ENCODE assay signal across 9 cellular contexts in the genomic region with DNA sequence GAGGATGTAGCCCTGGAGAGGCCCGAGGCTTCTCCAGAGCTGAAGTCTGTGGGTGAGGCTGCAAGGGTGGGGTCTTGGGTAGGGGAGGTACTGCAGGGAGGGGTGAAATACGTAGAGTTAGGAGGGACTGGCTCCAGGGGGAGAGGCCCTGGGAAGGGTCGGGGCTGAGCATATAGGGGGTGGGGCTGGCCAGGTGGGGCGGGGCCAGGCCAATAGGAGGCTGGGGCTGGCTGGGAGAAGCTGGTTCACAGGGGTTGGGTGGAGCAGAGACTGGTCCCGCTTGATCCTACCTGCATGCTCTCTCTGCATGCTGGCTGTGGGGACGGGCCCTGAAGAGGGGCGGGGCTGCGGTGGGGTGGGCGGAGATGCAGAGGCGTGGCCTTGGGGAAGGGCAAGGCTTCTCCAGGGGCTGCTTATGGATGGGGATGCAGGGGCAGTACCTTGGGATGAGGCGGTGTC. TPM values are rescaled to one million over a fixed set of nuclear protein-coding genes. Genes with fewer than 3 reads are reported as not detected.
DNase-seq lines count a peak whose midpoint lies in the region; ATAC-seq and TF ChIP-seq lines count a peak whose summit lies in the region.
"Had no signal": no experiment of that assay in that cellular context is flagged by ENCODE, and none has a peak within 500 bp of the region (broad histone marks: within the 10 kb centered on the region; RNA-seq: fewer than 3 reads in every experiment).

No MANE protein-coding gene starts in this region.

- in situ Hi-C loops in Caki2 (cut with HindIII; ENCODE audit: low pct_unique_long_range_greater_than_20kb, low sequenced_read_pairs), result no loop called here

- no peaks in the 10 kb centered on the region for H3K36me3 Mint-ChIP-seq in activated CD4-positive, alpha-beta T cell treated with anti-CD3 and anti-CD28 coated beads for 36 hours (ENCODE audit: low read depth)

- H3K4me1 ChIP-seq in KMS-11 (ENCODE audit: low read depth, poor library complexity, severe bottlenecking) (peaks cover 12% of the 10 kb centered on the region), foreskin keratinocyte (no peaks in the 10 kb centered on the region)

- no peaks in the 10 kb centered on the region for H3K79me2 ChIP-seq in KMS-11 (ENCODE audit: insufficient read depth, low read depth)

- POLR2A ChIA-PET in activated CD4-positive, alpha-beta T cell treated with anti-CD3 and anti-CD28 coated beads for 36 hours (lab: Charles Lee), result interaction anchor here (0.6 to 1.3 kb wide), 3 partner anchors 8 to 203 kb away, joined by 3 to 4 read pairs (median 3); no protein-coding TSS in a partner anchor

- no peak overlapping the region for H3K9ac ChIP-seq in KMS-11

- H3K27me3 ChIP-seq in KMS-11 (ENCODE audit: insufficient read depth, low read depth), result peaks cover 63% of the 10 kb centered on the region
- H3K27me3 ChIP-seq in foreskin keratinocyte, result peaks cover 33% of the 10 kb centered on the region

- H3K4me1 Mint-ChIP-seq in activated CD4-positive, alpha-beta T cell treated with anti-CD3 and anti-CD28 coated beads for 36 hours, result peaks cover 8% of the 10 kb centered on the region

- CTCF ChIA-PET in activated CD4-positive, alpha-beta T cell treated with anti-CD3 and anti-CD28 coated beads for 36 hours (lab: Charles Lee), result interaction anchor here (0.8 to 3.2 kb wide), 5 partner anchors 9 to 326 kb away, joined by 3 to 15 read pairs (median 10); no protein-coding TSS in a partner anchor

- H3K4me3 Mint-ChIP-seq in activated CD4-positive, alpha-beta T cell treated with anti-CD3 and anti-CD28 coated beads for 36 hours, result peak overlapping the region; percentile 26

- H3K27me3 Mint-ChIP-seq in activated CD4-positive, alpha-beta T cell treated with anti-CD3 and anti-CD28 coated beads for 36 hours, result peaks cover 7% of the 10 kb centered on the region

- no peaks in the 10 kb centered on the region for H3K36me3 ChIP-seq in KMS-11 (ENCODE audit: insufficient read depth)

- TF ChIP-seq CTCF in KMS-11 (conservative IDR thresholded peaks at IDR 0.05; ENCODE audit: low read depth, low read length), result no peak
- TF ChIP-seq CTCF in foreskin keratinocyte (conservative IDR thresholded peaks at IDR 0.05), result no peak
- no peak for TF ChIP-seq CTCF in coronary artery (IDR thresholded peaks at IDR 0.05)

- H3K4me2 ChIP-seq in KMS-11, result 0 out of 2 replicates have a peak overlapping the region, but pooled peaks have one; percentile 5

- intact Hi-C loops in activated CD4-positive, alpha-beta T cell treated with anti-CD3 and anti-CD28 coated beads for 36 hours (cut with DNase I, micrococcal nuclease), result loop anchor here (1.0 to 5.0 kb wide), 13 partner anchors 9 to 1691 kb away; partner anchors contain the start of genes ANKRD24 (in 1 of the 2), ATP8B3 (in 1 of the 2), HMG20B (in 1 of the 2) and KDM4B (in 1 of the 2)

- H3K27ac ChIP-seq in KMS-11 (no peak overlapping the region), foreskin keratinocyte (no peak overlapping the region), coronary artery (no peak overlapping the region)

- peak; percentile 41 for ATAC-seq in activated CD4-positive, alpha-beta T cell treated with anti-CD3 and anti-CD28 coated beads for 36 hours
- peak; percentile 74 for ATAC-seq in foreskin keratinocyte
- ATAC-seq in HG03521 (IDR thresholded peaks at IDR 0.05; ENCODE audit: unreplicated experiment), result no peak

- DNase-seq in Caki2 (ENCODE audit: low read depth), result peak; percentile 86
- peak; percentile 75 for DNase-seq in activated CD4-positive, alpha-beta T cell treated with anti-CD3 and anti-CD28 coated beads for 36 hours
- peak; percentile 68 to 85 for DNase-seq in foreskin keratinocyte
- DNase-seq in stimulated activated CD4-positive, alpha-beta T cell treated with anti-CD3 and anti-CD28 coated beads, Interleukin-4, amount 100 ng/mL, for 48 hours (ENCODE audit: low read depth in 2 of 2), result peak; percentile 30 to 56
- no peak for DNase-seq in NCI-H2107 treated with DMSO at 0.1 percent for 48 hours (lab: John Stamatoyannopoulos, UW; ENCODE audit: unreplicated experiment)
- DNase-seq in coronary artery (ENCODE audit: low spot score), result no peak

- H4K20me1 ChIP-seq in KMS-11 (ENCODE audit: insufficient read depth), result no peaks in the 10 kb centered on the region

- H3K4me3 ChIP-seq in KMS-11 (IDR thresholded peaks at IDR 0.05; ENCODE audit: insufficient read depth, low read depth, low read length) (no peak overlapping the region), coronary artery (no peak overlapping the region)

- peaks cover 2% of the 10 kb centered on the region for H3K9me3 Mint-ChIP-seq in activated CD4-positive, alpha-beta T cell treated with anti-CD3 and anti-CD28 coated beads for 36 hours (ENCODE audit: low read depth)

- no peak overlapping the region for H3K27ac Mint-ChIP-seq in activated CD4-positive, alpha-beta T cell treated with anti-CD3 and anti-CD28 coated beads for 36 hours

- H2AFZ ChIP-seq in KMS-11 (ENCODE audit: low read depth), result no peak overlapping the region

RNA-seq across cellular contexts. Expression of gene CELF5, which starts 51.9 kb away (rescaled TPM):
- 0.47 TPM in 1 of 2 replicates, not detected in the other for total RNA-seq in Caki2 (2014; rRNA removed; shearing (Covaris generic); ENCODE audit: low replicate concordance)
- total RNA-seq in activated CD4-positive, alpha-beta T cell treated with anti-CD3 and anti-CD28 coated beads for 36 hours, result under 1 TPM; 0.18 to 0.21 TPM
- total RNA-seq in foreskin keratinocyte, result 0.11 and 0.20 TPM in 2 replicates
- polyA plus RNA-seq in foreskin keratinocyte, result 0.07 TPM in 1 of 2 replicates, not detected in the other
- total RNA-seq: skeletal muscle tissue had no signal

Comparison
In these comparisons a context has a peak if more than half of its experiments do, and no peak if none do; other contexts are left out.
1. DNase-seq: peak in Caki2 (single experiment), activated CD4-positive, alpha-beta T cell treated with anti-CD3 and anti-CD28 coated beads for 36 hours (single experiment), foreskin keratinocyte (2 of 2) and stimulated activated CD4-positive, alpha-beta T cell treated with anti-CD3 and anti-CD28 coated beads, Interleukin-4, amount 100 ng/mL, for 48 hours (2 of 2); none in NCI-H2107 treated with DMSO at 0.1 percent for 48 hours (single experiment) and coronary artery (single experiment).